Comparison of ENCODE assay signal across 8 cellular contexts in the genomic region with DNA sequence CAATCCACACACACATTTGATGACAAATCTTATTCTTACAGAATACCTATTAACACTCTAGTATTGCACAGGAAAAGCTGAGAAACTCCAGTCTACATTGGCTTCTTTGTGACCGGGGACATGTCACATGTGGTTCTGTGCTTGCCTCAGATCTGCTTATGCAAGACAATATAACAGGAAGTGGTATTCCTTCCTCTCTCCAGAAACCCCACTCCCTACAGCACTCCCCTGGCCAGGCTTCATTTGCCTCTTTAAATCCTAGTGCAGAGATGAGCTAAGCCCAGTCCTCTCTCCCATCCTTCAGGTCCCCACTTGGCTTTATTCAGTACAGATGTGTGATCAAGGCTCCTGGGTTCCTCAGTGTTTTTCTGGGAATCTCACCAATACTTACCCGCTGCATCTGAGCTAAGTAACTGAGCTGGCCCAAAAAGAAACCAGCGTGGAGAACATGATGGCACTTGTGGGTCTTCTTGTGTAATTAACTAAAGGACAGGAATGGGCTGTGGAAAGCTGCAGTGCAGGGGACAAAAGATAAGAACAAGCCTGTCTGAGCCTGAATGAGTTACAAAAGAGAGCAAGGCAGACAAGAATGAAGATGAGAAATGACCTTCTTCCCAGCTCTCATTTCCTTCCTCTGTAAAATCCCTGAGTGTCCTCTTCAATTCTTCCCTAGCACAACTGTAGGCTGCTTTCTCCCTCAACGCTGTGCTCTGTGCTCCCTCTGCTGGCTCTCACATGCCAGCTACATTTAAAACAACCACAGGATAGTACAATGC.
DNase-seq lines count a peak whose midpoint lies in the region; ATAC-seq, FAIRE-seq and TF ChIP-seq lines count a peak whose summit lies in the region.

No MANE protein-coding gene starts in this region.

- H3K9me3 ChIP-seq in H9 (ENCODE audit: control insufficient read depth, low read depth, low read length) (no peaks in the 10 kb centered on the region), MG63 (no peaks in the 10 kb centered on the region), heart left ventricle (no peaks in the 10 kb centered on the region)

- peaks cover 0 to 5% of the 10 kb centered on the region in 2 experiments; a peak in 3 of 5 replicates for H3K9me3 Mint-ChIP-seq in H9

- H3K14ac ChIP-seq in H9 (ENCODE audit: insufficient read depth, low read length), result no peak overlapping the region

- no peak overlapping the region for H2BK20ac ChIP-seq in H9 (ENCODE audit: low read depth, low read length, poor library complexity, severe bottlenecking)

- H4K20me1 ChIP-seq in H9 (ENCODE audit: control insufficient read depth, insufficient read depth, insufficient read length), result no peaks in the 10 kb centered on the region

- H2AFZ ChIP-seq in H9 (ENCODE audit: low read length), result peak overlapping the region; percentile 98

- no peaks in the 10 kb centered on the region for H3K79me1 ChIP-seq in H9 (ENCODE audit: insufficient read depth, low read depth, low read length, poor library complexity, severe bottlenecking)

- no peak overlapping the region for H2BK120ac ChIP-seq in H9 (ENCODE audit: low read depth, low read length, poor library complexity, severe bottlenecking)

- peak overlapping the region; percentile 24 for H3K4me2 ChIP-seq in H9 (ENCODE audit: insufficient read depth, insufficient read length, low read length)

- no peak overlapping the region for H2BK5ac ChIP-seq in H9 (ENCODE audit: insufficient read length, low read length)

- H2BK15ac ChIP-seq in H9 (ENCODE audit: low read depth, low read length), result no peak overlapping the region

- H3T11ph ChIP-seq in H9 (ENCODE audit: low read length), result no peak overlapping the region

- H4K8ac ChIP-seq in H9 (replicated peaks; ENCODE audit: insufficient read length, low read depth, low read length), result no peak overlapping the region

- H3K4me1 ChIP-seq in H9 (ENCODE audit: insufficient read depth, low read length) (no peaks in the 10 kb centered on the region; the same call in 1 of the 2 replicates), heart left ventricle (peaks cover 0 to 8% (median 0%) of the 10 kb centered on the region in 12 donors)

- no peak overlapping the region for H3K27ac ChIP-seq in H9 (ENCODE audit: insufficient read length, low read depth, low read length)
- H3K27ac ChIP-seq in heart left ventricle, result peak overlapping the region in 1 of 12 donors; percentile 75

- ATAC-seq in heart left ventricle (peak; percentile 90 to 98 (median 96)), HG02840 (IDR thresholded peaks at IDR 0.05; ENCODE audit: low FRiP score, unreplicated experiment) (no peak)

- H2AK5ac ChIP-seq in H9 (ENCODE audit: insufficient read length, low read length), result no peak overlapping the region

- no peak overlapping the region for H3K18ac ChIP-seq in H9 (ENCODE audit: insufficient read length, low read depth, low read length)

- no peak overlapping the region for H4K5ac ChIP-seq in H9 (ENCODE audit: insufficient read length, low read depth, low read length)

- H3K4me3 Mint-ChIP-seq in H9, result no peak overlapping the region; a peak in 1 of 5 replicates

- H3K27me3 ChIP-seq in H9 (ENCODE audit: insufficient read depth, low read length) (no peaks in the 10 kb centered on the region), MG63 (no peaks in the 10 kb centered on the region), heart left ventricle (peaks cover 0 to 3% (median 0%) of the 10 kb centered on the region in 9 donors)

- peaks cover 8 to 9% of the 10 kb centered on the region in 2 experiments for H3K4me1 Mint-ChIP-seq in H9

- H3K79me2 ChIP-seq in H9 (ENCODE audit: insufficient read depth, low read length), result no peaks in the 10 kb centered on the region

- peak; percentile 89 for TF ChIP-seq CTCF in H9 (conservative IDR thresholded peaks at IDR 0.05)
- peak; percentile 50 to 78 (median 70) for TF ChIP-seq CTCF in heart left ventricle (IDR thresholded peaks at IDR 0.05)

- no peak overlapping the region for H3K4ac ChIP-seq in H9 (ENCODE audit: low read depth, low read length)

- no peak overlapping the region for H3K4me3 ChIP-seq in MG63
- peak overlapping the region in 2 of 12 donors; percentile 15 to 25 for H3K4me3 ChIP-seq in heart left ventricle

- FAIRE-seq in G401.6 (lab: Jason Lieb, UNC), result peak; percentile 78

- H2BK12ac ChIP-seq in H9 (ENCODE audit: insufficient read length, low read depth, low read length), result no peak overlapping the region

- H3K56ac ChIP-seq in H9 (ENCODE audit: insufficient read length, low read depth, low read length), result no peak overlapping the region

- H3K27ac Mint-ChIP-seq in H9, result peak overlapping the region; percentile 3 to 87 (median 21); a peak in 3 of 7 replicates

- no peak overlapping the region for H3K9ac ChIP-seq in H9 (ENCODE audit: extremely low read depth, insufficient read length, low read length)

- WGBS in H9 (ENCODE audit: extremely low coverage, insufficient read length, low lambda C conversion rate), result no CpG with 5 or more reads among the region's 4 CpGs
- 39 to 43% (median 41%) methylated on average over 4 of the region's 4 CpGs for WGBS in heart left ventricle, 4 donors

- no peaks in the 10 kb centered on the region for H3K23me2 ChIP-seq in H9 (ENCODE audit: insufficient read length, low read depth, low read length, poor library complexity, severe bottlenecking)

- DNase-seq in H9 (peak; percentile 70), MG63 (peak; percentile 10), SHP77 (lab: John Stamatoyannopoulos, UW) (peak; percentile 50 to 66), amniotic stem cell (lab: John Stamatoyannopoulos, UW) (peak; percentile 38), heart left ventricle (peak; percentile 37 to 69 (median 40)), putamen (ENCODE audit: low spot score) (peak; percentile 66)

- H3K36me3 Mint-ChIP-seq in H9 (ENCODE audit: insufficient read depth in 1 of 3, low read depth in 3 of 3), result no peaks in the 10 kb centered on the region

- H3K23ac ChIP-seq in H9 (ENCODE audit: insufficient read length, low read depth, low read length), result no peak overlapping the region

- H3K27me3 Mint-ChIP-seq in H9 (ENCODE audit: low read depth), result no peaks in the 10 kb centered on the region

- TF ChIP-seq POLR2A in heart left ventricle (IDR thresholded peaks at IDR 0.05), result no peak

- intact Hi-C loops in heart left ventricle (cut with DNase I), result loop anchor here (1.0 to 10.0 kb wide), 8 partner anchors 423 to 863 kb away; no protein-coding TSS in a partner anchor

- H3K36me3 ChIP-seq in MG63 (no peaks in the 10 kb centered on the region), heart left ventricle (no peaks in the 10 kb centered on the region)

- no peak overlapping the region for H4K91ac ChIP-seq in H9 (ENCODE audit: insufficient read length, low read depth, low read length)

Comparison
In these comparisons a context has a peak if more than half of its experiments do, and no peak if none do; other contexts are left out.
1. DNase-seq: peak in every context shown above with its lines; median percentile 70 in H9; 66 in putamen; 58 in SHP77; 40 in heart left ventricle; 38 in amniotic stem cell; 10 in MG63.